In genomic region chr5:74655206-74655605, GRCh38 we compare ENCODE assay signal across 3 cellular contexts.
"Had no signal": no experiment of that assay in that cellular context is flagged by ENCODE, and none has a peak within 500 bp of the region (broad histone marks: within the 10 kb centered on the region; RNA-seq: fewer than 3 reads in every experiment).

No MANE protein-coding gene starts in this region.

- ATAC-seq: GM12878 had no signal

- H3K4me3 ChIP-seq: GM12878 had no signal

- DNase-seq: GDM1, GF-D8 had no signal
